In genomic region chr15:32718822-32719716, GRCh38 we compare ENCODE assay signal across 8 cellular contexts. TPM values are rescaled to one million over a fixed set of nuclear protein-coding genes. Genes with fewer than 3 reads are reported as not detected.
A peak's percentile ranks its signal among the peaks of the same experiment; 100 is the strongest.
DNase-seq lines count a peak whose midpoint lies in the region; ATAC-seq and TF ChIP-seq lines count a peak whose summit lies in the region.

No MANE protein-coding gene starts in this region.

- H3K4me3 ChIP-seq in HFF-Myc (replicated peaks; ENCODE audit: low read depth, low read length), result peak overlapping the region; percentile 59
- H3K4me3 ChIP-seq in iPS-18a (ENCODE audit: low read length), result peak overlapping the region; percentile 64
- peak overlapping the region in 2 of 3 donors; percentile 52 to 54 for H3K4me3 ChIP-seq in skeletal muscle tissue (ENCODE audit: low read length in 3 of 3)

- no peak for DNase-seq in HFF-Myc (ENCODE audit: extremely low read depth, low read depth)
- DNase-seq in activated CD8-positive, alpha-beta memory T cell treated with anti-CD3 and anti-CD28 coated beads, Interleukin-2, amount 10 ng/mL, durations not matched to agents 7 days and 5 days, result peak; percentile 43

- no peak for TF ChIP-seq CTCF in HFF-Myc (IDR thresholded peaks at IDR 0.05; ENCODE audit: low read depth, low read length, missing control alignments)

- H3K27ac ChIP-seq in iPS-18a (ENCODE audit: low read length) (no peak overlapping the region), skeletal muscle tissue (ENCODE audit: low read depth, low read length) (no peak overlapping the region)

- CTCF ChIA-PET in activated CD8-positive, alpha-beta memory T cell treated with anti-CD3 and anti-CD28 coated beads, Interleukin-2, amount 10 ng/mL, durations not matched to agents 7 days and 5 days (lab: Charles Lee), result no interaction called here

- H3K27me3 ChIP-seq in iPS-18a (ENCODE audit: control insufficient read depth, insufficient read depth, low read length) (peaks cover 89% of the 10 kb centered on the region), skeletal muscle tissue (ENCODE audit: control insufficient read depth in 3 of 3, insufficient read depth in 3 of 3, low read length in 3 of 3) (peaks cover 48 to 58% (median 52%) of the 10 kb centered on the region in 3 donors)

- H3K36me3 Mint-ChIP-seq in activated CD8-positive, alpha-beta memory T cell treated with anti-CD3 and anti-CD28 coated beads, Interleukin-2, amount 10 ng/mL, durations not matched to agents 7 days and 5 days, result no peaks in the 10 kb centered on the region

- H3K9me3 Mint-ChIP-seq in activated CD8-positive, alpha-beta memory T cell treated with anti-CD3 and anti-CD28 coated beads, Interleukin-2, amount 10 ng/mL, durations not matched to agents 7 days and 5 days (ENCODE audit: low read depth), result no peaks in the 10 kb centered on the region

- peaks cover 38% of the 10 kb centered on the region for H3K4me1 Mint-ChIP-seq in activated CD8-positive, alpha-beta memory T cell treated with anti-CD3 and anti-CD28 coated beads, Interleukin-2, amount 10 ng/mL, durations not matched to agents 7 days and 5 days

- H3K27me3 Mint-ChIP-seq in activated CD8-positive, alpha-beta memory T cell treated with anti-CD3 and anti-CD28 coated beads, Interleukin-2, amount 10 ng/mL, durations not matched to agents 7 days and 5 days, result peaks cover 76% of the 10 kb centered on the region

- peaks cover 11% of the 10 kb centered on the region for H3K4me1 ChIP-seq in iPS-18a (ENCODE audit: control insufficient read depth, low read depth, low read length)
- peaks cover 12 to 18% (median 12%) of the 10 kb centered on the region in 3 donors for H3K4me1 ChIP-seq in skeletal muscle tissue (ENCODE audit: control insufficient read depth in 3 of 3, insufficient read depth in 3 of 3, low read length in 3 of 3)

- H3K9me3 ChIP-seq in iPS-18a (ENCODE audit: control insufficient read depth, low read depth, low read length), result no peaks in the 10 kb centered on the region
- H3K9me3 ChIP-seq in skeletal muscle tissue (ENCODE audit: control insufficient read depth in 3 of 3, low read length in 3 of 3), result no peaks in the 10 kb centered on the region

- no peaks in the 10 kb centered on the region for H3K36me3 ChIP-seq in iPS-18a (ENCODE audit: control insufficient read depth, low read depth, low read length)
- H3K36me3 ChIP-seq in skeletal muscle tissue (ENCODE audit: control insufficient read depth in 3 of 3, insufficient read depth in 3 of 3, low read length in 3 of 3), result no peaks in the 10 kb centered on the region

- ATAC-seq in activated CD8-positive, alpha-beta memory T cell treated with anti-CD3 and anti-CD28 coated beads, Interleukin-2, amount 10 ng/mL, durations not matched to agents 7 days and 5 days, result no peak
- no peak for ATAC-seq in HG03442 (IDR thresholded peaks at IDR 0.05; ENCODE audit: unreplicated experiment)
- no peak for ATAC-seq in HG03354 (IDR thresholded peaks at IDR 0.05; ENCODE audit: poor library complexity, severe bottlenecking, unreplicated experiment)
- no peak for ATAC-seq in GM18861 (IDR thresholded peaks at IDR 0.05; ENCODE audit: unreplicated experiment)
- ATAC-seq in GM21447 (IDR thresholded peaks at IDR 0.05; ENCODE audit: unreplicated experiment), result no peak

- H3K9ac ChIP-seq in iPS-18a (ENCODE audit: low read length) (no peak overlapping the region), skeletal muscle tissue (ENCODE audit: low read depth in 1 of 3, low read length in 3 of 3) (peak overlapping the region in 2 of 3 donors; percentile 8 to 33)

- H3K27ac Mint-ChIP-seq in activated CD8-positive, alpha-beta memory T cell treated with anti-CD3 and anti-CD28 coated beads, Interleukin-2, amount 10 ng/mL, durations not matched to agents 7 days and 5 days, result no peak overlapping the region

- peak overlapping the region; percentile 46 for H3K4me3 Mint-ChIP-seq in activated CD8-positive, alpha-beta memory T cell treated with anti-CD3 and anti-CD28 coated beads, Interleukin-2, amount 10 ng/mL, durations not matched to agents 7 days and 5 days

RNA-seq across cellular contexts. Expression of gene GREM1, which starts 1.3 kb away (rescaled TPM):
- not detected for total RNA-seq in activated CD8-positive, alpha-beta memory T cell treated with anti-CD3 and anti-CD28 coated beads, Interleukin-2, amount 10 ng/mL, durations not matched to agents 7 days and 5 days
- 0.52 TPM for total RNA-seq in skeletal muscle tissue
